In genomic region chr10:21727452-21728168, GRCh38 we compare ENCODE assay signal across 1 cellular context.
TF ChIP-seq lines count a peak whose summit lies in the region.

No MANE protein-coding gene starts in this region.

TF ChIP-seq in GM23338, 12 proteins besides CTCF, POLR2A, EP300 and RAD21 (continued from another document):
- TF ChIP-seq ZNF462 (CRISPR knock-in tag; IDR thresholded peaks at IDR 0.05), result no peak
- TF ChIP-seq, protein P1, sequence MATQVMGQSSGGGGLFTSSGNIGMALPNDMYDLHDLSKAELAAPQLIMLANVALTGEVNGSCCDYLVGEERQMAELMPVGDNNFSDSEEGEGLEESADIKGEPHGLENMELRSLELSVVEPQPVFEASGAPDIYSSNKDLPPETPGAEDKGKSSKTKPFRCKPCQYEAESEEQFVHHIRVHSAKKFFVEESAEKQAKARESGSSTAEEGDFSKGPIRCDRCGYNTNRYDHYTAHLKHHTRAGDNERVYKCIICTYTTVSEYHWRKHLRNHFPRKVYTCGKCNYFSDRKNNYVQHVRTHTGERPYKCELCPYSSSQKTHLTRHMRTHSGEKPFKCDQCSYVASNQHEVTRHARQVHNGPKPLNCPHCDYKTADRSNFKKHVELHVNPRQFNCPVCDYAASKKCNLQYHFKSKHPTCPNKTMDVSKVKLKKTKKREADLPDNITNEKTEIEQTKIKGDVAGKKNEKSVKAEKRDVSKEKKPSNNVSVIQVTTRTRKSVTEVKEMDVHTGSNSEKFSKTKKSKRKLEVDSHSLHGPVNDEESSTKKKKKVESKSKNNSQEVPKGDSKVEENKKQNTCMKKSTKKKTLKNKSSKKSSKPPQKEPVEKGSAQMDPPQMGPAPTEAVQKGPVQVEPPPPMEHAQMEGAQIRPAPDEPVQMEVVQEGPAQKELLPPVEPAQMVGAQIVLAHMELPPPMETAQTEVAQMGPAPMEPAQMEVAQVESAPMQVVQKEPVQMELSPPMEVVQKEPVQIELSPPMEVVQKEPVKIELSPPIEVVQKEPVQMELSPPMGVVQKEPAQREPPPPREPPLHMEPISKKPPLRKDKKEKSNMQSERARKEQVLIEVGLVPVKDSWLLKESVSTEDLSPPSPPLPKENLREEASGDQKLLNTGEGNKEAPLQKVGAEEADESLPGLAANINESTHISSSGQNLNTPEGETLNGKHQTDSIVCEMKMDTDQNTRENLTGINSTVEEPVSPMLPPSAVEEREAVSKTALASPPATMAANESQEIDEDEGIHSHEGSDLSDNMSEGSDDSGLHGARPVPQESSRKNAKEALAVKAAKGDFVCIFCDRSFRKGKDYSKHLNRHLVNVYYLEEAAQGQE (IDR thresholded peaks at IDR 0.05; ENCODE audit: unreplicated experiment), result no peak
- no peak for TF ChIP-seq ZNF114 (CRISPR knock-in tag; IDR thresholded peaks at IDR 0.05)
- TF ChIP-seq EZH2 (IDR thresholded peaks at IDR 0.05; ENCODE audit: low read depth, unreplicated experiment), result no peak
- TF ChIP-seq, protein P2, sequence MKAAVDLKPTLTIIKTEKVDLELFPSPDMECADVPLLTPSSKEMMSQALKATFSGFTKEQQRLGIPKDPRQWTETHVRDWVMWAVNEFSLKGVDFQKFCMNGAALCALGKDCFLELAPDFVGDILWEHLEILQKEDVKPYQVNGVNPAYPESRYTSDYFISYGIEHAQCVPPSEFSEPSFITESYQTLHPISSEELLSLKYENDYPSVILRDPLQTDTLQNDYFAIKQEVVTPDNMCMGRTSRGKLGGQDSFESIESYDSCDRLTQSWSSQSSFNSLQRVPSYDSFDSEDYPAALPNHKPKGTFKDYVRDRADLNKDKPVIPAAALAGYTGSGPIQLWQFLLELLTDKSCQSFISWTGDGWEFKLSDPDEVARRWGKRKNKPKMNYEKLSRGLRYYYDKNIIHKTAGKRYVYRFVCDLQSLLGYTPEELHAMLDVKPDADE (IDR thresholded peaks at IDR 0.05), result no peak
- TF ChIP-seq EZH2phosphoT487 (IDR thresholded peaks at IDR 0.05; ENCODE audit: unreplicated experiment), result no peak
- no peak for TF ChIP-seq JUNB (IDR thresholded peaks at IDR 0.05; ENCODE audit: unreplicated experiment)
- no peak for TF ChIP-seq STAT1 (IDR thresholded peaks at IDR 0.05; ENCODE audit: unreplicated experiment)
- TF ChIP-seq CREB1 (CRISPR knock-in tag; IDR thresholded peaks at IDR 0.05; ENCODE audit: low read depth), result no peak
- no peak for TF ChIP-seq POLR2AphosphoS5 (IDR thresholded peaks at IDR 0.05; ENCODE audit: low read depth)
